In the genomic region with DNA sequence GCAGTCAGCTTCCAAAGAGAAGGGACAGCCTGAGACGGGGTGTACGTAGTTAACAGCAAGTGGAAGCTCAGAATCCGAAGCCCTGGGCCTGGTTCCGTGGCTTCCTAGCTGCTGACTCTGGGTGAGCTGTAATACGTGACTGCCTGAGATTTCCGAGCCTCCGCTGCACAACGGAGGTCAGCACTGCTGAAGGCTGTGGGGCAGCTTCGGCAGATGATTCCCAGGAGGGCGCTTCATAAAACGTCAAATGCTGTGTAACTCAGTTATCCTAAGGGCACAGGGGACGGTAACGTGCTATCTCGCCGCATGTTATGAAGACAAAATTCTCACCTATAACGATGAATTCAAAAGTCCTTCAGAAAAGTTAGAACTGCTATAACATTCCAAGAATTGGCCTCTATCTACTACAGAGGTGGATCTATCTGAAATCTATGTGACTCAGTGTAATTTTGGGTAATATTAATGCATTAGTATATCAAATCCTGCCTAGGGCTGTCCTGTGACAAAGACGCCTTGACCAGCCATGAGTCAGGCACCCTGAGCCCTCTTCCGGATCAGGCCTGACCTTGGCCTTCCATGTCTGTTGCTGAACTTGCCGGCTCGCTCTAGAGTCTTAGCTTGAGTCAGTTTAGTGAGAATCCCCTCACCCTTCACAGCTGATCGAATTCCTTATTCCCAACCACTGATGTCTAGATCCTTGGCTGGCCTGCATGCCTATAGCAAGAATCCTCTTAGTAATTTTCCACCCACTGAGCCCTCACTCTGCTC, we compare ENCODE assay signal across 19 cellular contexts. TPM values are rescaled to one million over a fixed set of nuclear protein-coding genes. Genes with fewer than 3 reads are reported as not detected.
DNase-seq lines count a peak whose midpoint lies in the region; ATAC-seq and TF ChIP-seq lines count a peak whose summit lies in the region.
"Had no signal": no experiment of that assay in that cellular context is flagged by ENCODE, and none has a peak within 500 bp of the region (broad histone marks: within the 10 kb centered on the region; RNA-seq: fewer than 3 reads in every experiment).

No MANE protein-coding gene starts in this region.

- H3K27me3 Mint-ChIP-seq in activated naive CD8-positive, alpha-beta T cell = no peaks in the 10 kb centered on the region
- H3K27me3 Mint-ChIP-seq in nephron progenitor cell (ENCODE audit: low read depth, poor library complexity) = no peaks in the 10 kb centered on the region
- H3K27me3 Mint-ChIP-seq: T-cell had no signal

- no peak overlapping the region for H3K4me3 Mint-ChIP-seq in activated naive CD8-positive, alpha-beta T cell
- no peak overlapping the region for H3K4me3 Mint-ChIP-seq in nephron progenitor cell
- H3K4me3 Mint-ChIP-seq: stimulated activated effector memory CD8-positive, alpha-beta T cell treated with anti-CD3 and anti-CD28 coated beads, Interleukin-12 subunit alpha, Interleukin-12 subunit beta, amount 100 ng/mL, for 72 hours; T-cell had no signal

- TF ChIP-seq EP300 in stomach (IDR thresholded peaks at IDR 0.05) = no peak

- peaks cover 59 to 100% (median 100%) of the 10 kb centered on the region in 4 donors for H3K36me3 ChIP-seq in stomach

- H3K4me1 Mint-ChIP-seq in activated naive CD8-positive, alpha-beta T cell (ENCODE audit: low read depth) = peaks cover 10% of the 10 kb centered on the region
- H3K4me1 Mint-ChIP-seq in nephron progenitor cell = peaks cover 43% of the 10 kb centered on the region

- H3K4me1 ChIP-seq in stomach = no peaks in the 10 kb centered on the region

- 90 to 95% (median 93%) methylated on average over 20 to 21 of the region's 21 CpGs for WGBS in stomach, 5 donors

- no peaks in the 10 kb centered on the region for H3K27me3 ChIP-seq in stomach

- TF ChIP-seq CTCF in nephron progenitor cell (IDR thresholded peaks at IDR 0.05) (no peak), stomach (IDR thresholded peaks at IDR 0.05) (no peak)

- H3K27ac ChIP-seq in stomach = no peak overlapping the region

- peaks cover 23% of the 10 kb centered on the region for H3K36me3 Mint-ChIP-seq in activated naive CD8-positive, alpha-beta T cell
- peaks cover 88% of the 10 kb centered on the region for H3K36me3 Mint-ChIP-seq in nephron progenitor cell (ENCODE audit: low read depth)

- peak overlapping the region; percentile 64 for H3K27ac Mint-ChIP-seq in activated naive CD8-positive, alpha-beta T cell
- peak overlapping the region; percentile 99 for H3K27ac Mint-ChIP-seq in nephron progenitor cell

- DNase-seq in COLO829 (ENCODE audit: low spot score) = peak; percentile 71
- DNase-seq in HCEC 1CT = peak; percentile 36
- no peak for DNase-seq in nephron progenitor cell
- no peak for DNase-seq in NCI-H2227 (lab: John Stamatoyannopoulos, UW; ENCODE audit: unreplicated experiment)
- DNase-seq in stomach = no peak
- DNase-seq: amniotic stem cell; COR-L47; left cardiac atrium; NCI-H1105 treated with DMSO at 0.1 percent for 48 hours; NCI-H524 treated with DMSO at 0.1 percent for 48 hours; retina; SHP77; stimulated activated CD4-positive, alpha-beta T cell treated with anti-CD3 and anti-CD28 coated beads, Interleukin-15, amount 100 ng/mL, for 24 hours; T-cell; trophoblast cell had no signal

- no peak for ATAC-seq in HG03097 (IDR thresholded peaks at IDR 0.05; ENCODE audit: low FRiP score, unreplicated experiment)
- ATAC-seq: left cardiac atrium had no signal

- intact Hi-C loops in stomach (cut with DNase I; ENCODE audit: low total_unique reads) = no loop called here

- no peak for TF ChIP-seq POLR2A in stomach (IDR thresholded peaks at IDR 0.05)

- H3K4me3 ChIP-seq in stomach = no peak overlapping the region

- H3K9me3 ChIP-seq in stomach = no peaks in the 10 kb centered on the region

- H3K9me3 Mint-ChIP-seq in activated naive CD8-positive, alpha-beta T cell (ENCODE audit: low read depth) = no peaks in the 10 kb centered on the region
- H3K9me3 Mint-ChIP-seq in nephron progenitor cell = peaks cover 4% of the 10 kb centered on the region
- H3K9me3 Mint-ChIP-seq: activated T-cell treated with anti-CD3 and anti-CD28 coated beads, Interleukin-2, amount 50 U/mL, for 72 hours; stimulated activated effector memory CD8-positive, alpha-beta T cell treated with anti-CD3 and anti-CD28 coated beads, Interleukin-12 subunit alpha, Interleukin-12 subunit beta, amount 100 ng/mL, for 72 hours; T-cell had no signal

RNA-seq across cellular contexts. Expression of gene MARF1, which starts 43.5 kb away (rescaled TPM):
- 10 to 100 TPM; 36.9 to 65.3 (median 57.1) TPM for total RNA-seq in stomach
- 10 to 100 TPM; 15.5 to 24.6 (median 16.1) TPM for polyA plus RNA-seq in stomach

RNA-seq across cellular contexts. Expression of gene NDE1, which starts 50.6 kb away (rescaled TPM):
- 100 to 1,000 TPM in 1 of 5 donors, 10 to 100 TPM in 4; 26.2 to 286 (median 28.6) TPM for total RNA-seq in stomach
- 10 to 100 TPM in 1 of 3 donors, 1 to 10 TPM in 2; 6.7 to 13.9 (median 8.1) TPM for polyA plus RNA-seq in stomach

Comparison
In these comparisons a context has a peak if more than half of its experiments do, and no peak if none do; other contexts are left out.
1. DNase-seq: peak in COLO829 (single experiment) and HCEC 1CT (single experiment); none in nephron progenitor cell (single experiment), NCI-H2227 (single experiment) and stomach (single experiment).